ENCODE assay signal across 22 cellular contexts in the genomic region with DNA sequence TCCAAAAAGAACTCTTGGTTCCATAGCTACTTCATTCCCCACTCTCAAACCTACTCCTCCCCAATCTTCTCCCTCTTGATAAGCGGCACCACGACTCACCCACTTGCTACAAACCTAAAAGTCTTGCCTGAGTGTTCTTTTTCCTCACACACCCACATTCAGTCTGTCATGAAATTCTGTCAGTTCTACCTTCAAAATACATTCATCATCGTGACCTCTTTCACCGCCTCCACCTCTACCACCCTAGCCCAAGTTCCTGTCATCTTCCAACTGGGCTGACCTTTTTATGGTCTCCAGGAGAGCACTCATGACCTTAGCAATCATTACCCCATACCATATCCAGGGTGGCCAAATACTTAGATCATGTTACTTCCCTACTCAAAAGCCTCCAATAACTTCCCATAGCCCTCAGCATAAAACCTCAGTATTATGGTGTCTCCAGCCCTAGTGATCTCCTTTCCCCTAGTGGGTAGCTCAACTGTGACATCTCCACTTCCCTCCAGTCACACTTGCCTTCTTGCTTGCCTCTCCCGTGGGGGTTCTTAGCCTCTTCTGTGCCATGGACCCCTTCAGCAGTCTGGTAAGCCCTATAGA.
"Had no signal": no experiment of that assay in that cellular context is flagged by ENCODE, and none has a peak within 500 bp of the region (broad histone marks: within the 10 kb centered on the region; RNA-seq: fewer than 3 reads in every experiment).

No MANE protein-coding gene starts in this region.

- DNase-seq: activated CD8-positive, alpha-beta memory T cell treated with anti-CD3 and anti-CD28 coated beads, Interleukin-2, amount 50 U/mL, for 48 hours; activated naive CD4-positive, alpha-beta T cell treated with anti-CD3 and anti-CD28 coated beads for 36 hours; aorta; brain microvascular endothelial cell; effector memory CD4-positive, alpha-beta T cell; glutamatergic neuron; hippocampal formation; kidney glomerular epithelial cell; left lung; mammary epithelial cell; midbrain; ovary; stimulated activated CD4-positive, alpha-beta T cell treated with anti-CD3 and anti-CD28 coated beads, Interleukin-4, amount 100 ng/mL, for 24 hours; T1000; trophoblast cell had no signal

- H3K4me1 ChIP-seq: left lung, prostate gland, vagina had no signal

- H3K36me3 ChIP-seq: brain microvascular endothelial cell, left lung, neutrophil, ovary, prostate gland, right atrium auricular region, vagina had no signal

- H3K27me3 ChIP-seq: brain microvascular endothelial cell, left lung, neutrophil, ovary, right atrium auricular region, vagina had no signal

- H3K27ac ChIP-seq: brain microvascular endothelial cell, left lung, neutrophil, ovary, prostate gland, right atrium auricular region, vagina had no signal

- H3K4me3 Mint-ChIP-seq: activated naive CD4-positive, alpha-beta T cell treated with anti-CD3 and anti-CD28 coated beads for 36 hours; nephron; T-helper 1 cell treated with Interleukin-12 subunit alpha and Interleukin-12 subunit beta and Interleukin-4 antibody, amounts not matched to agents 30 μg/mL and 1 μg/mL, for 36 hours; WTC11 had no signal

- H3K4me1 Mint-ChIP-seq: nephron, WTC11 had no signal

- H3K27ac Mint-ChIP-seq: activated naive CD4-positive, alpha-beta T cell treated with anti-CD3 and anti-CD28 coated beads for 36 hours; nephron; T-helper 1 cell treated with Interleukin-12 subunit alpha and Interleukin-12 subunit beta and Interleukin-4 antibody, amounts not matched to agents 30 μg/mL and 1 μg/mL, for 36 hours; WTC11 had no signal

- ATAC-seq: left lung, WTC11 had no signal

- H3K9me3 ChIP-seq: left lung, neutrophil, ovary, prostate gland, right atrium auricular region, vagina had no signal

- H3K4me3 ChIP-seq: left lung, ovary, prostate gland, right atrium auricular region, vagina had no signal
